Comparison of ENCODE assay signal across 17 cellular contexts in the genomic region with DNA sequence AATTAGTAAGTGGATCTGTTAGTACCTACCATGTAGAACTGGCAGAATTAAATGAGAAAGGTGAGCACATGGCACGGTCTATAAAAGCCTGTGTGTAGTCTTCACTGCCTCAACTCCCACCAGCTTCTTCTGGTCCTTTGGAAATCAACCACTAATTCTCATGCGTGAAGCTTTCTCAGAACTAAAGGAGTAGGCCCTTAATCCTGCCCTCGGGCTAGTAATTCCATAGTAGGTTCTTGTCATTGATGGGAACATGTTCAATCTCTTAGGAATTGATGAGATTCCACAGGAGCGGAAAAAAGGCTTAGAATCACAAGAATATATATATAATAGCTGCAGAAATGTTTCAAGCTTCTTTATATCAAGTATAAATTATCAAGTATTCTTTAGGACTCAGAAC. TPM values are rescaled to one million over a fixed set of nuclear protein-coding genes. Genes with fewer than 3 reads are reported as not detected.
A peak's percentile ranks its signal among the peaks of the same experiment; 100 is the strongest.
DNase-seq lines count a peak whose midpoint lies in the region; ATAC-seq and TF ChIP-seq lines count a peak whose summit lies in the region.
"Had no signal": no experiment of that assay in that cellular context is flagged by ENCODE, and none has a peak within 500 bp of the region (broad histone marks: within the 10 kb centered on the region; RNA-seq: fewer than 3 reads in every experiment).

No MANE protein-coding gene starts in this region.

- H3K27me3 ChIP-seq in hepatocyte (no peaks in the 10 kb centered on the region), smooth muscle cell (ENCODE audit: low read depth) (no peaks in the 10 kb centered on the region)
- H3K27me3 ChIP-seq: thyroid gland had no signal

- H3K27ac ChIP-seq in hepatocyte (peak overlapping the region; percentile 80), smooth muscle cell (ENCODE audit: low read depth) (peak overlapping the region; percentile 90)

- H2AFZ ChIP-seq in hepatocyte (no peak overlapping the region), smooth muscle cell (ENCODE audit: low read depth) (no peak overlapping the region)

- intact Hi-C loops in activated CD8-positive, alpha-beta T cell treated with anti-CD3 and anti-CD28 coated beads for 36 hours (cut with micrococcal nuclease), result no loop called here

- H3F3A ChIP-seq in smooth muscle cell (ENCODE audit: low read depth), result peaks cover 19% of the 10 kb centered on the region

- WGBS in hepatocyte (ENCODE audit: low lambda C conversion rate, missing lambda C conversion rate), result 89% methylated on average over 4 of the region's 4 CpGs
- WGBS in smooth muscle cell (ENCODE audit: low lambda C conversion rate), result 76% methylated on average over 4 of the region's 4 CpGs

- TF ChIP-seq CTCF in activated CD8-positive, alpha-beta T cell treated with anti-CD3 and anti-CD28 coated beads for 36 hours (IDR thresholded peaks at IDR 0.05), result no peak
- TF ChIP-seq CTCF in hepatocyte (IDR thresholded peaks at IDR 0.05; ENCODE audit: poor library complexity) (no peak), smooth muscle cell (IDR thresholded peaks at IDR 0.05; ENCODE audit: borderline replicate concordance, insufficient read depth, poor library complexity, severe bottlenecking) (no peak)

- H3K4me1 ChIP-seq in hepatocyte (ENCODE audit: insufficient read depth) (peaks cover 18% of the 10 kb centered on the region), smooth muscle cell (ENCODE audit: low read depth) (peaks cover 12% of the 10 kb centered on the region)

- no peaks in the 10 kb centered on the region for H3K9me3 Mint-ChIP-seq in activated CD8-positive, alpha-beta T cell treated with anti-CD3 and anti-CD28 coated beads for 36 hours
- no peaks in the 10 kb centered on the region for H3K9me3 Mint-ChIP-seq in activated CD8-positive, alpha-beta T cell treated with anti-CD3 and anti-CD28 coated beads, Interleukin-2, amount 10 ng/mL, durations not matched to agents 7 days and 5 days (ENCODE audit: insufficient read depth)
- H3K9me3 Mint-ChIP-seq: T-helper 2 cell treated with Interferon-gamma antibody and Interleukin-4, amounts not matched to agents 5 μg/mL and 100 μg/mL, for 36 hours had no signal

- H3K36me3 ChIP-seq in hepatocyte (replicated peaks; ENCODE audit: insufficient read depth, low read depth) (no peaks in the 10 kb centered on the region), smooth muscle cell (ENCODE audit: low read depth) (peaks cover 23% of the 10 kb centered on the region)

- peaks cover 53% of the 10 kb centered on the region for H3K4me1 Mint-ChIP-seq in activated CD8-positive, alpha-beta T cell treated with anti-CD3 and anti-CD28 coated beads for 36 hours (ENCODE audit: low read depth)
- peaks cover 43% of the 10 kb centered on the region for H3K4me1 Mint-ChIP-seq in activated CD8-positive, alpha-beta T cell treated with anti-CD3 and anti-CD28 coated beads, Interleukin-2, amount 10 ng/mL, durations not matched to agents 7 days and 5 days (ENCODE audit: low read depth)

- H3K79me2 ChIP-seq in hepatocyte, result peaks cover 43% of the 10 kb centered on the region
- peaks cover 61% of the 10 kb centered on the region for H3K79me2 ChIP-seq in smooth muscle cell (ENCODE audit: low read depth)

- CTCF ChIA-PET in activated CD8-positive, alpha-beta T cell treated with anti-CD3 and anti-CD28 coated beads for 36 hours (lab: Charles Lee), result interaction anchor here (0.9 to 1.7 kb wide), 6 partner anchors 11 to 158 kb away, joined by 3 to 8 read pairs (median 3); no protein-coding TSS in a partner anchor
- CTCF ChIA-PET in activated CD8-positive, alpha-beta T cell treated with anti-CD3 and anti-CD28 coated beads, Interleukin-2, amount 10 ng/mL, durations not matched to agents 7 days and 5 days (lab: Charles Lee), result interaction anchor here (1.0 to 2.3 kb wide), 5 partner anchors 18 to 32 kb away, joined by 3 to 18 read pairs (median 7); no protein-coding TSS in a partner anchor

- H4K20me1 ChIP-seq in hepatocyte (ENCODE audit: insufficient read depth, poor library complexity, severe bottlenecking), result no peaks in the 10 kb centered on the region
- H4K20me1 ChIP-seq in smooth muscle cell (ENCODE audit: low read depth), result peaks cover 98% of the 10 kb centered on the region

- no peak overlapping the region for H3K4me3 Mint-ChIP-seq in activated CD8-positive, alpha-beta T cell treated with anti-CD3 and anti-CD28 coated beads for 36 hours
- H3K4me3 Mint-ChIP-seq in activated CD8-positive, alpha-beta T cell treated with anti-CD3 and anti-CD28 coated beads, Interleukin-2, amount 10 ng/mL, durations not matched to agents 7 days and 5 days, result no peak overlapping the region
- H3K4me3 Mint-ChIP-seq: T-helper 2 cell treated with Interferon-gamma antibody and Interleukin-4, amounts not matched to agents 5 μg/mL and 100 μg/mL, for 36 hours had no signal

- H3K36me3 Mint-ChIP-seq in activated CD8-positive, alpha-beta T cell treated with anti-CD3 and anti-CD28 coated beads for 36 hours (ENCODE audit: low read depth), result peaks cover 50% of the 10 kb centered on the region
- peaks cover 58% of the 10 kb centered on the region for H3K36me3 Mint-ChIP-seq in activated CD8-positive, alpha-beta T cell treated with anti-CD3 and anti-CD28 coated beads, Interleukin-2, amount 10 ng/mL, durations not matched to agents 7 days and 5 days (ENCODE audit: low read depth)

- no peak for ATAC-seq in activated CD8-positive, alpha-beta T cell treated with anti-CD3 and anti-CD28 coated beads for 36 hours
- no peak for ATAC-seq in activated CD8-positive, alpha-beta T cell treated with anti-CD3 and anti-CD28 coated beads, Interleukin-2, amount 10 ng/mL, durations not matched to agents 7 days and 5 days
- ATAC-seq in GM18907 (IDR thresholded peaks at IDR 0.05; ENCODE audit: unreplicated experiment), result no peak

- peak overlapping the region; percentile 97 for H3K27ac Mint-ChIP-seq in activated CD8-positive, alpha-beta T cell treated with anti-CD3 and anti-CD28 coated beads for 36 hours
- no peak overlapping the region for H3K27ac Mint-ChIP-seq in activated CD8-positive, alpha-beta T cell treated with anti-CD3 and anti-CD28 coated beads, Interleukin-2, amount 10 ng/mL, durations not matched to agents 7 days and 5 days

- H3K4me2 ChIP-seq in hepatocyte (no peak overlapping the region), smooth muscle cell (peak overlapping the region; percentile 66)

- H3K9me3 ChIP-seq in hepatocyte (ENCODE audit: low read depth), result no peaks in the 10 kb centered on the region
- H3K9me3 ChIP-seq in smooth muscle cell (replicated peaks; ENCODE audit: low read depth), result no peaks in the 10 kb centered on the region
- H3K9me3 ChIP-seq: Caco-2, thyroid gland had no signal

- POLR2A ChIA-PET in activated CD8-positive, alpha-beta T cell treated with anti-CD3 and anti-CD28 coated beads for 36 hours (lab: Charles Lee), result interaction anchor here (0.6 to 13.7 kb wide), 4 partner anchors 12 to 1190 kb away, joined by 3 to 152 read pairs (median 8); partner anchors contain the start of gene CDR2
- POLR2A ChIA-PET in activated CD8-positive, alpha-beta T cell treated with anti-CD3 and anti-CD28 coated beads, Interleukin-2, amount 10 ng/mL, durations not matched to agents 7 days and 5 days (lab: Charles Lee), result interaction anchor here (1.2 to 7.7 kb wide), 2 partner anchors 18 to 21 kb away, joined by 4 to 158 read pairs; partner anchors contain the start of gene CDR2

- H3K9ac ChIP-seq in smooth muscle cell (ENCODE audit: low read depth), result peak overlapping the region; percentile 74

- H3K9me2 ChIP-seq in hepatocyte (replicated peaks; ENCODE audit: insufficient read depth), result no peaks in the 10 kb centered on the region

- no peaks in the 10 kb centered on the region for H3K27me3 Mint-ChIP-seq in activated CD8-positive, alpha-beta T cell treated with anti-CD3 and anti-CD28 coated beads for 36 hours
- H3K27me3 Mint-ChIP-seq in activated CD8-positive, alpha-beta T cell treated with anti-CD3 and anti-CD28 coated beads, Interleukin-2, amount 10 ng/mL, durations not matched to agents 7 days and 5 days (ENCODE audit: low read depth), result no peaks in the 10 kb centered on the region

- H3K4me3 ChIP-seq in hepatocyte (no peak overlapping the region), smooth muscle cell (no peak overlapping the region)
- H3K4me3 ChIP-seq: thyroid gland had no signal

- DNase-seq in activated CD8-positive, alpha-beta T cell treated with anti-CD3 and anti-CD28 coated beads for 36 hours, result no peak
- DNase-seq in activated CD8-positive, alpha-beta T cell treated with anti-CD3 and anti-CD28 coated beads, Interleukin-2, amount 10 ng/mL, durations not matched to agents 7 days and 5 days, result no peak
- DNase-seq in RPMI7951 (ENCODE audit: low read depth), result peak; percentile 25
- DNase-seq in hepatocyte (ENCODE audit: low spot score), result no peak
- no peak for DNase-seq in smooth muscle cell (lab: John Stamatoyannopoulos, UW; ENCODE audit: unreplicated experiment)
- DNase-seq in DMS153 (lab: John Stamatoyannopoulos, UW), result no peak
- DNase-seq in GOT3 (lab: John Stamatoyannopoulos, UW), result no peak
- DNase-seq: activated CD4-positive, alpha-beta T cell treated with anti-CD3 and anti-CD28 coated beads for 1 hour; cortex of kidney; erythroblast; NCI-H187 treated with DMSO at 0.1 percent for 48 hours; NCI-H69; posterior cingulate gyrus; thyroid gland had no signal

RNA-seq across cellular contexts. Expression of gene CDR2, which starts 21.7 kb away (rescaled TPM):
- 10 to 100 TPM; 34.7 to 37.6 TPM for total RNA-seq in activated CD8-positive, alpha-beta T cell treated with anti-CD3 and anti-CD28 coated beads for 36 hours
- 10 to 100 TPM; 39.1 to 44.6 TPM for total RNA-seq in activated CD8-positive, alpha-beta T cell treated with anti-CD3 and anti-CD28 coated beads, Interleukin-2, amount 10 ng/mL, durations not matched to agents 7 days and 5 days
- 23.5 and 25.8 TPM in 2 replicates for total RNA-seq in RPMI7951 (2014; rRNA removed; shearing (Covaris generic))
- total RNA-seq in hepatocyte (28.8 and 30.9 TPM in 2 replicates), smooth muscle cell (67.3 and 76.5 TPM in 2 replicates)
- polyA plus RNA-seq in hepatocyte (22.9 and 26.7 TPM in 2 replicates), smooth muscle cell (47.4 and 52.5 TPM in 2 replicates)

RNA-seq across cellular contexts. Expression of gene POLR3E, which starts 55.5 kb away (rescaled TPM):
- total RNA-seq in activated CD8-positive, alpha-beta T cell treated with anti-CD3 and anti-CD28 coated beads for 36 hours, result 10 to 100 TPM; 66.9 to 67.9 TPM
- total RNA-seq in activated CD8-positive, alpha-beta T cell treated with anti-CD3 and anti-CD28 coated beads, Interleukin-2, amount 10 ng/mL, durations not matched to agents 7 days and 5 days, result 10 to 100 TPM; 43.8 to 49.9 TPM
- 11.5 and 23.1 TPM in 2 replicates for total RNA-seq in RPMI7951 (2014; rRNA removed; shearing (Covaris generic))
- 31.5 and 62.5 TPM in 2 replicates for total RNA-seq in hepatocyte
- polyA plus RNA-seq in hepatocyte, result 23.5 and 26.9 TPM in 2 replicates
- total RNA-seq in smooth muscle cell, result 29.1 and 31.2 TPM in 2 replicates
- polyA plus RNA-seq in smooth muscle cell, result 13.9 and 21.2 TPM in 2 replicates
